Comparison of ENCODE assay signal across 8 cellular contexts in the genomic region with DNA sequence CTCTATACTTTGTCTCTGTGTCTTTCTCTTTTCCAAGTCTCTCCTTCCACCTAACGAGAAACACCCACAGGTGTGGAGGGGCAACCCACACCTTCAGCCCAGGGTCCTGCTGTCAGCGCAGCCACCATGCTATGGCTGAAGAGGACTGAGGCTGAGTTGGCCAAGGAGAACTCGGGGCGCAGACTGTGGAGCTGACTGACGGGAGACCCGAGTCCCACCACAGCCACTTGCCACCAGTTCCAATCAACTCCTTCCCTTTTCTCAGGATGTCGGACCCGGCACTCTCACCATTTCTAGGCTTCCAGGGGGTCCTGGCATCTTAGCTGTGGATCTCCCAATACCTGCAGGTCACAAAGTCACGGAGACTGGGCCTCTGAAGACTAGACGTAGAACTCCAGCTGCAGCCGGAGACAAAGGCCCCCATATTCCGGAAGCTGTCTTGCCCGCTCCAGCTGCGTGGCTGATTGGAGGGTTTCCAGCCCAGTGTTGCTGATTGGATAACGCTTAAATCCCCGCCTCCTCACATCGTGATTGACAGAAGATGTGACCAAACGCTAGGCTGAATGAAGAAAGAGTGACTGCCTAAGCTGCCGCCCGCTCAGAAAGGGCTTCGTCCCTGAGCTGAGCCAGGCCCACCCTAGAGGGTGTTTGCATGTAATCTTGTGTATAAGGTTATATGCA.
DNase-seq lines count a peak whose midpoint lies in the region; ATAC-seq and TF ChIP-seq lines count a peak whose summit lies in the region.

No MANE protein-coding gene starts in this region.

- peak overlapping the region; percentile 48 for H3K27ac ChIP-seq in CD4-positive, alpha-beta memory T cell (ENCODE audit: low read depth, low read length)
- peak overlapping the region; percentile 60 for H3K27ac ChIP-seq in effector memory CD4-positive, alpha-beta T cell (ENCODE audit: insufficient read depth, low read length, poor library complexity, severe bottlenecking)

- H3K9ac ChIP-seq in mucosa of stomach (ENCODE audit: low read length): peak overlapping the region; percentile 77

- H3K4me3 Mint-ChIP-seq in CD4-positive, alpha-beta memory T cell: peak overlapping the region; percentile 89 to 100 (median 96)
- peak overlapping the region; percentile 91 for H3K4me3 Mint-ChIP-seq in activated CD8-positive, alpha-beta T cell treated with anti-CD3 and anti-CD28 coated beads for 36 hours

- peak; percentile 95 for ATAC-seq in activated CD8-positive, alpha-beta T cell treated with anti-CD3 and anti-CD28 coated beads for 36 hours

- H3K36me3 ChIP-seq in CD4-positive, alpha-beta memory T cell (ENCODE audit: insufficient read depth, low read length): no peaks in the 10 kb centered on the region
- no peaks in the 10 kb centered on the region for H3K36me3 ChIP-seq in effector memory CD4-positive, alpha-beta T cell (ENCODE audit: control insufficient read depth, insufficient read depth, low read length)
- no peaks in the 10 kb centered on the region for H3K36me3 ChIP-seq in mucosa of stomach (ENCODE audit: control insufficient read depth, insufficient read depth, low read length)

- intact Hi-C loops in CD4-positive, alpha-beta memory T cell (cut with micrococcal nuclease): loop anchor here (1.0 to 10.0 kb wide), 2 partner anchors 64 to 126 kb away; a partner anchor contains a TSS
- intact Hi-C loops in activated CD8-positive, alpha-beta T cell treated with anti-CD3 and anti-CD28 coated beads for 36 hours (cut with micrococcal nuclease): no loop called here

- no peak for TF ChIP-seq CTCF in activated CD8-positive, alpha-beta T cell treated with anti-CD3 and anti-CD28 coated beads for 36 hours (IDR thresholded peaks at IDR 0.05)

- no peaks in the 10 kb centered on the region for H3K27me3 ChIP-seq in CD4-positive, alpha-beta memory T cell (ENCODE audit: insufficient read depth, low read length)
- no peaks in the 10 kb centered on the region for H3K27me3 ChIP-seq in effector memory CD4-positive, alpha-beta T cell (replicated peaks; ENCODE audit: control insufficient read depth, insufficient read depth, low read length, poor library complexity, severe bottlenecking)
- H3K27me3 ChIP-seq in mucosa of stomach (ENCODE audit: control insufficient read depth, insufficient read depth, low read length): no peaks in the 10 kb centered on the region

- no peaks in the 10 kb centered on the region for H3K4me1 ChIP-seq in CD4-positive, alpha-beta memory T cell (ENCODE audit: insufficient read depth, low read length)
- H3K4me1 ChIP-seq in effector memory CD4-positive, alpha-beta T cell (ENCODE audit: control insufficient read depth, insufficient read depth, low read length, poor library complexity, severe bottlenecking): no peaks in the 10 kb centered on the region
- no peaks in the 10 kb centered on the region for H3K4me1 ChIP-seq in mucosa of stomach (ENCODE audit: control insufficient read depth, insufficient read depth, low read length)

- POLR2A ChIA-PET in CD4-positive, alpha-beta memory T cell (lab: Charles Lee; ENCODE audit: partially characterized antibody): interaction anchor here (0.7 to 2.6 kb wide), 18 partner anchors 11 to 1703 kb away, joined by 3 to 60 read pairs (median 4); a partner anchor contains a TSS
- POLR2A ChIA-PET in activated CD8-positive, alpha-beta T cell treated with anti-CD3 and anti-CD28 coated beads for 36 hours (lab: Charles Lee): interaction anchor here (0.8 to 1.1 kb wide), 2 partner anchors 10 to 63 kb away, joined by 3 to 4 read pairs; a partner anchor contains a TSS

- H3K27ac Mint-ChIP-seq in CD4-positive, alpha-beta memory T cell: peak overlapping the region; percentile 88 to 99 (median 97)
- H3K27ac Mint-ChIP-seq in activated CD8-positive, alpha-beta T cell treated with anti-CD3 and anti-CD28 coated beads for 36 hours: peak overlapping the region; percentile 95

- DNase-seq in CD4-positive, alpha-beta memory T cell: peak; percentile 85 to 94 (median 88)
- peak; percentile 23 for DNase-seq in NAMALWA (ENCODE audit: low spot score)
- peak; percentile 94 for DNase-seq in activated CD8-positive, alpha-beta T cell treated with anti-CD3 and anti-CD28 coated beads for 36 hours
- DNase-seq in effector memory CD4-positive, alpha-beta T cell: peak; percentile 79 to 91 (median 79)
- peak; percentile 89 for DNase-seq in stimulated activated CD8-positive, alpha-beta memory T cell treated with anti-CD3 and anti-CD28 coated beads, Interleukin-4, amount 100 ng/mL, for 48 hours
- no peak for DNase-seq in KG1 (lab: John Stamatoyannopoulos, UW)
- no peak for DNase-seq in NK-92 treated with Interleukin-12 subunit alpha and Interleukin-12 subunit beta, amount 100 ng/mL, for 24 hours (lab: John Stamatoyannopoulos, UW)

- H3K4me1 Mint-ChIP-seq in CD4-positive, alpha-beta memory T cell: peaks cover 7 to 34% (median 19%) of the 10 kb centered on the region in 4 donors
- peaks cover 26% of the 10 kb centered on the region for H3K4me1 Mint-ChIP-seq in activated CD8-positive, alpha-beta T cell treated with anti-CD3 and anti-CD28 coated beads for 36 hours (ENCODE audit: low read depth)

- H3K27me3 Mint-ChIP-seq in CD4-positive, alpha-beta memory T cell: no peaks in the 10 kb centered on the region
- no peaks in the 10 kb centered on the region for H3K27me3 Mint-ChIP-seq in activated CD8-positive, alpha-beta T cell treated with anti-CD3 and anti-CD28 coated beads for 36 hours

- peaks cover 0 to 67% (median 19%) of the 10 kb centered on the region in 8 donors for H3K9me3 Mint-ChIP-seq in CD4-positive, alpha-beta memory T cell
- H3K9me3 Mint-ChIP-seq in activated CD8-positive, alpha-beta T cell treated with anti-CD3 and anti-CD28 coated beads for 36 hours: peaks cover 2% of the 10 kb centered on the region

- H3K4me3 ChIP-seq in CD4-positive, alpha-beta memory T cell (ENCODE audit: low read length in 2 of 2): peak overlapping the region in 1 of 2 donors; percentile 36
- peak overlapping the region; percentile 47 for H3K4me3 ChIP-seq in effector memory CD4-positive, alpha-beta T cell (ENCODE audit: insufficient read depth, low read depth, low read length, poor library complexity, severe bottlenecking)
- H3K4me3 ChIP-seq in mucosa of stomach (ENCODE audit: low read length): peak overlapping the region; percentile 58

- H3K9me3 ChIP-seq in CD4-positive, alpha-beta memory T cell (ENCODE audit: control insufficient read depth in 1 of 2, low read length in 2 of 2): peaks cover 0 to 5% of the 10 kb centered on the region in 2 donors
- H3K9me3 ChIP-seq in effector memory CD4-positive, alpha-beta T cell (ENCODE audit: control insufficient read depth, low read length): no peaks in the 10 kb centered on the region
- no peaks in the 10 kb centered on the region for H3K9me3 ChIP-seq in mucosa of stomach (ENCODE audit: control insufficient read depth, low read length)

- CTCF ChIA-PET in CD4-positive, alpha-beta memory T cell (lab: Charles Lee; ENCODE audit: partially characterized antibody): interaction anchor here (0.8 to 3.0 kb wide), 7 partner anchors 11 to 130 kb away, joined by 3 to 9 read pairs (median 4); a partner anchor contains a TSS
- CTCF ChIA-PET in activated CD8-positive, alpha-beta T cell treated with anti-CD3 and anti-CD28 coated beads for 36 hours (lab: Charles Lee): interaction anchor here (1.1 to 1.5 kb wide), 4 partner anchors 11 to 240 kb away, joined by 3 to 5 read pairs (median 4); a partner anchor contains a TSS

- H3K36me3 Mint-ChIP-seq in CD4-positive, alpha-beta memory T cell: peaks cover 14 to 20% of the 10 kb centered on the region in 2 donors
- peaks cover 20% of the 10 kb centered on the region for H3K36me3 Mint-ChIP-seq in activated CD8-positive, alpha-beta T cell treated with anti-CD3 and anti-CD28 coated beads for 36 hours (ENCODE audit: low read depth)

Comparison
In these comparisons a context has a peak if more than half of its experiments do, and no peak if none do; other contexts are left out.
1. DNase-seq: peak in CD4-positive, alpha-beta memory T cell (5 of 5), NAMALWA (single experiment), activated CD8-positive, alpha-beta T cell treated with anti-CD3 and anti-CD28 coated beads for 36 hours (single experiment), effector memory CD4-positive, alpha-beta T cell (3 of 3) and stimulated activated CD8-positive, alpha-beta memory T cell treated with anti-CD3 and anti-CD28 coated beads, Interleukin-4, amount 100 ng/mL, for 48 hours (single experiment); none in KG1 (single experiment) and NK-92 treated with Interleukin-12 subunit alpha and Interleukin-12 subunit beta, amount 100 ng/mL, for 24 hours (single experiment).